Comparison of ENCODE assay signal across 25 cellular contexts in genomic region chr6:134187751-134188150, GRCh38.
"Had no signal": no experiment of that assay in that cellular context is flagged by ENCODE, and none has a peak within 500 bp of the region (broad histone marks: within the 10 kb centered on the region; RNA-seq: fewer than 3 reads in every experiment).

No MANE protein-coding gene starts in this region.

- H3K4me1 ChIP-seq: colonic mucosa, left lung, lower lobe of right lung had no signal

- H3K36me3 ChIP-seq: colonic mucosa, gastroesophageal sphincter, heart left ventricle, left lung, lower lobe of right lung had no signal

- H2AFZ ChIP-seq: hepatocyte had no signal

- H3K9me3 ChIP-seq: colonic mucosa, gastroesophageal sphincter, heart left ventricle, left lung, lower lobe of right lung, mucosa of descending colon had no signal

- H3K79me2 ChIP-seq: hepatocyte had no signal

- H3K36me3 Mint-ChIP-seq: immature natural killer cell, mesothelial cell of epicardium had no signal

- H3K9me3 Mint-ChIP-seq: dendritic cell treated with granulocyte-macrophage colony-stimulating factor and Interleukin-4, amounts not matched to agents 40 ng/mL and 50 ng/mL, for 4 days; effector memory CD8-positive, alpha-beta T cell; endodermal cell; immature natural killer cell; mesothelial cell of epicardium had no signal

- H3K27ac ChIP-seq: colonic mucosa, epithelial cell of prostate, foreskin keratinocyte, gastroesophageal sphincter, heart left ventricle, hepatocyte, left lung, lower lobe of right lung had no signal

- H3K4me3 Mint-ChIP-seq: dendritic cell treated with granulocyte-macrophage colony-stimulating factor and Interleukin-4, amounts not matched to agents 40 ng/mL and 50 ng/mL, for 4 days; effector memory CD8-positive, alpha-beta T cell; endodermal cell; immature natural killer cell; mesothelial cell of epicardium had no signal

- H3K27ac Mint-ChIP-seq: dendritic cell treated with granulocyte-macrophage colony-stimulating factor and Interleukin-4, amounts not matched to agents 40 ng/mL and 50 ng/mL, for 4 days; effector memory CD8-positive, alpha-beta T cell; endodermal cell; immature natural killer cell; mesothelial cell of epicardium had no signal

- DNase-seq: colonic mucosa; cortex of kidney; effector CD8-positive, alpha-beta T cell; effector memory CD8-positive, alpha-beta T cell; endodermal cell; erythroblast; foreskin keratinocyte; heart left ventricle; hypothalamus; immature natural killer cell; left cardiac atrium; left lung; left ventricle myocardium superior; lower lobe of right lung; mesenchymal stem cell; mucosa of descending colon had no signal

- H3K4me3 ChIP-seq: colonic mucosa, gastroesophageal sphincter, heart left ventricle, hepatocyte, left lung, lower lobe of right lung, mucosa of descending colon had no signal

- H3K27me3 Mint-ChIP-seq: dendritic cell treated with granulocyte-macrophage colony-stimulating factor and Interleukin-4, amounts not matched to agents 40 ng/mL and 50 ng/mL, for 4 days; effector memory CD8-positive, alpha-beta T cell had no signal

- ATAC-seq: effector memory CD8-positive, alpha-beta T cell; esophagus mucosa; foreskin keratinocyte; gastroesophageal sphincter; left cardiac atrium; left lung; left ventricle myocardium superior; lower lobe of right lung; mucosa of descending colon had no signal

- H3K4me1 Mint-ChIP-seq: immature natural killer cell had no signal

- H3K27me3 ChIP-seq: colonic mucosa, foreskin keratinocyte, gastroesophageal sphincter, heart left ventricle, hepatocyte, left lung had no signal

- H3K4me2 ChIP-seq: hepatocyte had no signal

- FAIRE-seq: endometrium, frontal cortex, keratinocyte had no signal
